In genomic region chr12:111636209-111636928, GRCh38 we compare ENCODE assay signal across 1 cellular context.
TF ChIP-seq lines count a peak whose summit lies in the region.

No MANE protein-coding gene starts in this region.

TF ChIP-seq in K562, 482 proteins besides CTCF, POLR2A, EP300 and RAD21 (continued from another document and continues in another):
- TF ChIP-seq REST (CRISPR knock-in tag; IDR thresholded peaks at IDR 0.05; ENCODE audit: low read depth) (no peak), DPF2 (IDR thresholded peaks at IDR 0.05) (peak; percentile 91), NCOA6 (IDR thresholded peaks at IDR 0.05) (peak; percentile 26; the same call in 1 of the 2 replicates), ZNF507 (tag; conservative IDR thresholded peaks at IDR 0.05) (no peak), BHLHE40 (IDR thresholded peaks at IDR 0.05; ENCODE audit: low read length) (0 out of 2 replicates have a peak, but pooled peaks have one; percentile 8), ELK1 (CRISPR knock-in tag; IDR thresholded peaks at IDR 0.05) (no peak), ZNF280A (IDR thresholded peaks at IDR 0.05; ENCODE audit: low read depth, partially characterized antibody) (no peak), STAT5A (IDR thresholded peaks at IDR 0.05; ENCODE audit: borderline replicate concordance, low read length) (peak; percentile 69), SNAPC5 (CRISPR knock-in tag; IDR thresholded peaks at IDR 0.05) (no peak), HOMEZ (CRISPR knock-in tag; IDR thresholded peaks at IDR 0.05) (no peak), NR0B1 (IDR thresholded peaks at IDR 0.05; ENCODE audit: partially characterized antibody) (no peak), CUX1 (CRISPR knock-in tag; IDR thresholded peaks at IDR 0.05) (no peak), ZNF274 (IDR thresholded peaks at IDR 0.05; ENCODE audit: borderline replicate concordance, low read depth, low read length) (no peak), HDGF (IDR thresholded peaks at IDR 0.05) (no peak), ZNF583 (CRISPR knock-in tag; IDR thresholded peaks at IDR 0.05) (no peak), TAL1 (IDR thresholded peaks at IDR 0.05) (peak; percentile 88), ZNF384 (IDR thresholded peaks at IDR 0.05; ENCODE audit: low read depth, low read length) (peak; percentile 86), TBL1XR1 (IDR thresholded peaks at IDR 0.05; ENCODE audit: low read length in 2 of 2) (peak; percentile 25 to 67; a peak in 1 of 4 replicates), TEAD4 (IDR thresholded peaks at IDR 0.05; ENCODE audit: low read length) (peak; percentile 88), TEAD4 (CRISPR knock-in tag; IDR thresholded peaks at IDR 0.05; ENCODE audit: borderline replicate concordance) (no peak), TSHZ1 (CRISPR knock-in tag; IDR thresholded peaks at IDR 0.05) (no peak), ZNF695 (CRISPR knock-in tag; IDR thresholded peaks at IDR 0.05) (no peak), ARID1B (IDR thresholded peaks at IDR 0.05) (peak; percentile 95), KLF13 (tag; IDR thresholded peaks at IDR 0.05; ENCODE audit: borderline replicate concordance, low read depth) (no peak), ZNF699 (CRISPR knock-in tag; IDR thresholded peaks at IDR 0.05; ENCODE audit: insufficient replicate concordance) (no peak), ZBTB5 (IDR thresholded peaks at IDR 0.05) (no peak), MECOM (CRISPR knock-in tag; IDR thresholded peaks at IDR 0.05) (no peak), ATF4 (CRISPR knock-in tag; IDR thresholded peaks at IDR 0.05) (no peak), FOS (IDR thresholded peaks at IDR 0.05; ENCODE audit: extremely low read depth, insufficient read length) (no peak), ZNF766 (CRISPR knock-in tag; conservative IDR thresholded peaks at IDR 0.05) (peak; percentile 65), NUFIP1 (IDR thresholded peaks at IDR 0.05; ENCODE audit: partially characterized antibody) (no peak), GTF2A2 (tag; IDR thresholded peaks at IDR 0.05) (no peak), RNF2 (IDR thresholded peaks at IDR 0.05) (peak; percentile 69), CREB3L1 (IDR thresholded peaks at IDR 0.05; ENCODE audit: borderline replicate concordance, low read depth) (peak; percentile 99), KLF16 (IDR thresholded peaks at IDR 0.05) (peak; percentile 83)
